8 cellular contexts compared by ENCODE assay signal in the genomic region with DNA sequence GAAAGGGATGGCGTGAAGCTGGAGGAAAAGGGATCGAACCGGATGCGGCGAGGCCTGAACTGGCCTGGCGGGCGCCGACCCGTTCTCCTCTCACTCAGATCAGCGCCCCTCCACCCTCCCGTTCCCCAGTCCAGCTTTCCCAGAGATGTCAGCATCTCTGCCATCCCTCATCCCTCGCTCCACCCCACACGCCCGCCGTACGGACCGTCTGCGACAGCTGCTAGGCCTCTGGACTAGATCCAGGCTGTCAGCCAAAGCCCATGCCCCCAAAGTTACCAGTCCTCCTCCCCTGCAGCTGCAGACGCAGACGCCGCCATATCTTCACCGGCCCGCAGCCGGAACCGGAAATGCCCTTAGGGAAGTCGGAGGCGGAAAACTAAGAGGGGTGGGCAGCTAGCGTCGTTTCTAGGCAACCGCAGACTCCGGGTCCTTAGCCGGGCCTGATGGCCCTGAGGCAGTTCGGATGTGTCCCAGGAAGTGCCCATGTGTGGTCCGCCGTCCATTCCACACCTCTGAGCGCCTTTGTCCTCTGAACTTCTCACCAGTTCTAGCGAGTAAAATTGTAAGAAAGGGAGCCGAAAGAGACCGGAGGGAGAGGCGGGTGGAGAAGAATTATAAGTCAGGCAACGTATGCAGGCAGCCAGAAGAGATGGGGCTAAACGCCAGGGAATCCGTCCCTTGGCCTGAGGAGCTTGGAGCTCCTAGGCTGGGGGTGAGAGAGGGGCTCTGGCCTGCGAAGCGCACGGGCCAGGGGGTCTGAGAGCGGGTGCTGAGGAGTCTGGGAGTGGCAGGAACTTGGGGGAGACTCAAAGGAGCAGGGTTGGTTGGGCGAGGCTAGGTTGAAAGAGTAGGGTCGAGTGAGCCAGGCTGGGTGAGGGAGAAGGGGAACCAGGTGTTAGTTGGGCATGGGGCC. TPM values are rescaled to one million over a fixed set of nuclear protein-coding genes. Genes with fewer than 3 reads are reported as not detected.
A peak's percentile ranks its signal among the peaks of the same experiment; 100 is the strongest.
DNase-seq lines count a peak whose midpoint lies in the region; ATAC-seq and TF ChIP-seq lines count a peak whose summit lies in the region.

A gene with protein sequence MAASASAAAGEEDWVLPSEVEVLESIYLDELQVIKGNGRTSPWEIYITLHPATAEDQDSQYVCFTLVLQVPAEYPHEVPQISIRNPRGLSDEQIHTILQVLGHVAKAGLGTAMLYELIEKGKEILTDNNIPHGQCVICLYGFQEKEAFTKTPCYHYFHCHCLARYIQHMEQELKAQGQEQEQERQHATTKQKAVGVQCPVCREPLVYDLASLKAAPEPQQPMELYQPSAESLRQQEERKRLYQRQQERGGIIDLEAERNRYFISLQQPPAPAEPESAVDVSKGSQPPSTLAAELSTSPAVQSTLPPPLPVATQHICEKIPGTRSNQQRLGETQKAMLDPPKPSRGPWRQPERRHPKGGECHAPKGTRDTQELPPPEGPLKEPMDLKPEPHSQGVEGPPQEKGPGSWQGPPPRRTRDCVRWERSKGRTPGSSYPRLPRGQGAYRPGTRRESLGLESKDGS (minus strand): TSS at position 349 of the 913 bp plus-strand sequence. CDS start 32 bp downstream, at position 317.
A gene with protein sequence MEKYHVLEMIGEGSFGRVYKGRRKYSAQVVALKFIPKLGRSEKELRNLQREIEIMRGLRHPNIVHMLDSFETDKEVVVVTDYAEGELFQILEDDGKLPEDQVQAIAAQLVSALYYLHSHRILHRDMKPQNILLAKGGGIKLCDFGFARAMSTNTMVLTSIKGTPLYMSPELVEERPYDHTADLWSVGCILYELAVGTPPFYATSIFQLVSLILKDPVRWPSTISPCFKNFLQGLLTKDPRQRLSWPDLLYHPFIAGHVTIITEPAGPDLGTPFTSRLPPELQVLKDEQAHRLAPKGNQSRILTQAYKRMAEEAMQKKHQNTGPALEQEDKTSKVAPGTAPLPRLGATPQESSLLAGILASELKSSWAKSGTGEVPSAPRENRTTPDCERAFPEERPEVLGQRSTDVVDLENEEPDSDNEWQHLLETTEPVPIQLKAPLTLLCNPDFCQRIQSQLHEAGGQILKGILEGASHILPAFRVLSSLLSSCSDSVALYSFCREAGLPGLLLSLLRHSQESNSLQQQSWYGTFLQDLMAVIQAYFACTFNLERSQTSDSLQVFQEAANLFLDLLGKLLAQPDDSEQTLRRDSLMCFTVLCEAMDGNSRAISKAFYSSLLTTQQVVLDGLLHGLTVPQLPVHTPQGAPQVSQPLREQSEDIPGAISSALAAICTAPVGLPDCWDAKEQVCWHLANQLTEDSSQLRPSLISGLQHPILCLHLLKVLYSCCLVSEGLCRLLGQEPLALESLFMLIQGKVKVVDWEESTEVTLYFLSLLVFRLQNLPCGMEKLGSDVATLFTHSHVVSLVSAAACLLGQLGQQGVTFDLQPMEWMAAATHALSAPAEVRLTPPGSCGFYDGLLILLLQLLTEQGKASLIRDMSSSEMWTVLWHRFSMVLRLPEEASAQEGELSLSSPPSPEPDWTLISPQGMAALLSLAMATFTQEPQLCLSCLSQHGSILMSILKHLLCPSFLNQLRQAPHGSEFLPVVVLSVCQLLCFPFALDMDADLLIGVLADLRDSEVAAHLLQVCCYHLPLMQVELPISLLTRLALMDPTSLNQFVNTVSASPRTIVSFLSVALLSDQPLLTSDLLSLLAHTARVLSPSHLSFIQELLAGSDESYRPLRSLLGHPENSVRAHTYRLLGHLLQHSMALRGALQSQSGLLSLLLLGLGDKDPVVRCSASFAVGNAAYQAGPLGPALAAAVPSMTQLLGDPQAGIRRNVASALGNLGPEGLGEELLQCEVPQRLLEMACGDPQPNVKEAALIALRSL (N-terminal part only) (plus strand): TSS at position 433 of the 913 bp plus-strand sequence. CDS start 744 bp downstream, outside the sequence.

- H3K4me2 ChIP-seq in PC-3 (ENCODE audit: low read length) = peak within 1 kb of the TSS; percentile 95

- POLR2A ChIA-PET in PC-3 (lab: Charles Lee; ENCODE audit: unreplicated experiment) = interaction anchor here (0.6 to 1.1 kb wide), 4 partner anchors 11 to 178 kb away, joined by 3 to 36 read pairs (median 7); a partner anchor contains a TSS

- CTCF ChIA-PET in PC-3 (lab: Charles Lee) = interaction anchor here (0.6 kb wide), 3 partner anchors 12 to 227 kb away, joined by 3 to 4 read pairs (median 3); a partner anchor contains a TSS

- DNase-seq in DMS 273 treated with DMSO at 0.1 percent for 48 hours (lab: John Stamatoyannopoulos, UW) = peak; percentile 86
- peak; percentile 83 for DNase-seq in HuH-7.5 (ENCODE audit: low spot score)
- peak; percentile 91 for DNase-seq in PC-3
- peak; percentile 69 for DNase-seq in activated T-cell treated with anti-CD3 and anti-CD28 coated beads for 4 hours
- DNase-seq in epithelial cell of prostate (ENCODE audit: low read depth, low spot score) = peak; percentile 12
- DNase-seq in mucosa of descending colon = peak; percentile 83 to 90 (median 85)
- peak; percentile 72 for DNase-seq in stimulated activated CD8-positive, alpha-beta memory T cell treated with anti-CD3 and anti-CD28 coated beads, Interleukin-4, amount 100 ng/mL, for 24 hours (ENCODE audit: low read depth)

- H3K4me1 ChIP-seq in PC-3 (ENCODE audit: insufficient read depth, low read length) (peaks cover 12% of the 10 kb centered on the region), mucosa of descending colon (ENCODE audit: low read depth) (peaks cover 8% of the 10 kb centered on the region)

- H3K9me3 ChIP-seq in PC-3 (ENCODE audit: low read length) = no peaks in the 10 kb centered on the region
- no peaks in the 10 kb centered on the region for H3K9me3 ChIP-seq in mucosa of descending colon

- peaks cover 42% of the 10 kb centered on the region for H3K79me2 ChIP-seq in PC-3 (ENCODE audit: low read length)

- H3K27ac ChIP-seq in PC-3 (ENCODE audit: low read length) (peak within 1 kb of the TSS; percentile 47), epithelial cell of prostate (peak within 1 kb of the TSS; percentile 83)

- peak within 1 kb of the TSS; percentile 81 for H3K4me3 ChIP-seq in PC-3 (ENCODE audit: low read length)
- peak within 1 kb of the TSS; percentile 63 for H3K4me3 ChIP-seq in mucosa of descending colon

- no peaks in the 10 kb centered on the region for H3F3A ChIP-seq in PC-3 (ENCODE audit: low read length, unreplicated experiment)

- BruUV-seq in PC-3 (replicated peaks; lab: Mats Ljungman, UMichigan) = no TSS peak

- H4K20me1 ChIP-seq in PC-3 (ENCODE audit: low read length) = no peaks in the 10 kb centered on the region

- H2AFZ ChIP-seq in PC-3 (ENCODE audit: low read length) = peak within 1 kb of the TSS; percentile 97

- TF ChIP-seq CTCF in PC-3 (conservative IDR thresholded peaks at IDR 0.05; ENCODE audit: low read depth, low read length) (no peak), mucosa of descending colon (IDR thresholded peaks at IDR 0.05) (no peak)

- H3K36me3 ChIP-seq in PC-3 (ENCODE audit: low read depth, low read length) (peaks cover 8% of the 10 kb centered on the region), mucosa of descending colon (ENCODE audit: low read depth) (no peaks in the 10 kb centered on the region)

- peak within 1 kb of the TSS; percentile 88 for H3K9ac ChIP-seq in PC-3 (ENCODE audit: low read length)

- no peaks in the 10 kb centered on the region for H3K9me2 ChIP-seq in PC-3 (replicated peaks; ENCODE audit: low read length)

- intact Hi-C loops in PC-3 (cut with micrococcal nuclease) = loop anchor here (1.0 kb wide), 1 partner anchor 13 kb away; a partner anchor contains a TSS
- intact Hi-C loops in mucosa of descending colon (cut with DNase I, micrococcal nuclease) = no loop called here

- H3K27me3 ChIP-seq in PC-3 (ENCODE audit: low read length) = no peaks in the 10 kb centered on the region

- ATAC-seq in GM21526 (IDR thresholded peaks at IDR 0.05; ENCODE audit: low FRiP score, unreplicated experiment) (peak; percentile 89), PC-3 (peak; percentile 91), mucosa of descending colon (peak; percentile 98)

RNA-seq across cellular contexts. Expression of the first gene that starts in this region (rescaled TPM):
- total RNA-seq in PC-3 (2014; rRNA removed) (35.1 and 42.4 TPM in 2 replicates), mucosa of descending colon (10 to 100 TPM; 11.5 to 21.2 (median 15.5) TPM)

RNA-seq across cellular contexts. Expression of the second gene that starts in this region (rescaled TPM):
- total RNA-seq in PC-3 (2014; rRNA removed) (32.9 and 48.2 TPM in 2 replicates), mucosa of descending colon (10 to 100 TPM; 24.6 to 48.5 (median 35.1) TPM)

Comparison
In these comparisons a context has a peak if more than half of its experiments do, and no peak if none do; other contexts are left out.
1. Peak in every context shown above with its lines: DNase-seq, ATAC-seq, H3K4me3 ChIP-seq and H3K27ac ChIP-seq.
2. DNase-seq: peak in every context shown above with its lines; median percentile 91 in PC-3; 86 in DMS 273 treated with DMSO at 0.1 percent for 48 hours; 85 in mucosa of descending colon; 83 in HuH-7.5; 72 in stimulated activated CD8-positive, alpha-beta memory T cell treated with anti-CD3 and anti-CD28 coated beads, Interleukin-4, amount 100 ng/mL, for 24 hours; 69 in activated T-cell treated with anti-CD3 and anti-CD28 coated beads for 4 hours; 12 in epithelial cell of prostate.